In genomic region chr18:74497308-74497640, GRCh38 we compare ENCODE assay signal across 9 cellular contexts. TPM values are rescaled to one million over a fixed set of nuclear protein-coding genes. Genes with fewer than 3 reads are reported as not detected.
A peak's percentile ranks its signal among the peaks of the same experiment; 100 is the strongest.
DNase-seq lines count a peak whose midpoint lies in the region; ATAC-seq and TF ChIP-seq lines count a peak whose summit lies in the region.
"Had no signal": no experiment of that assay in that cellular context is flagged by ENCODE, and none has a peak within 500 bp of the region (broad histone marks: within the 10 kb centered on the region; RNA-seq: fewer than 3 reads in every experiment).

No MANE protein-coding gene starts in this region.

- peaks cover 0 to 11% of the 10 kb centered on the region in 2 donors for H3K36me3 ChIP-seq in thyroid gland

- H3K4me1 Mint-ChIP-seq in activated T-cell treated with anti-CD3 and anti-CD28 coated beads, Interleukin-2, amount 50 U/mL, for 72 hours (ENCODE audit: low read depth), result peaks cover 33% of the 10 kb centered on the region

- H3K9me3 Mint-ChIP-seq in activated T-cell treated with anti-CD3 and anti-CD28 coated beads, Interleukin-2, amount 50 U/mL, for 72 hours, result no peaks in the 10 kb centered on the region
- no peaks in the 10 kb centered on the region for H3K9me3 Mint-ChIP-seq in activated naive CD4-positive, alpha-beta T cell treated with anti-CD3 and anti-CD28 coated beads, Interleukin-2, amount 50 U/mL, for 72 hours

- no peaks in the 10 kb centered on the region for H3K27me3 Mint-ChIP-seq in activated T-cell treated with anti-CD3 and anti-CD28 coated beads, Interleukin-2, amount 50 U/mL, for 72 hours (ENCODE audit: low read depth)

- no peaks in the 10 kb centered on the region for H3K9me3 ChIP-seq in thyroid gland

- H3K27ac Mint-ChIP-seq in activated T-cell treated with anti-CD3 and anti-CD28 coated beads, Interleukin-2, amount 50 U/mL, for 72 hours, result peak overlapping the region; percentile 91
- peak overlapping the region; percentile 86 to 96 for H3K27ac Mint-ChIP-seq in activated naive CD4-positive, alpha-beta T cell treated with anti-CD3 and anti-CD28 coated beads, Interleukin-2, amount 50 U/mL, for 72 hours

- no peaks in the 10 kb centered on the region for H3K27me3 ChIP-seq in layer of hippocampus (ENCODE audit: control insufficient read depth, insufficient read depth, low read length)
- no peaks in the 10 kb centered on the region for H3K27me3 ChIP-seq in thyroid gland

- intact Hi-C loops in thyroid gland (cut with DNase I), result loop anchor here (5.0 to 10.0 kb wide), 3 partner anchors 98 to 342 kb away; partner anchors contain the start of genes CYB5A and ZNF407

- no peak for TF ChIP-seq CTCF in thyroid gland (IDR thresholded peaks at IDR 0.05)

- TF ChIP-seq POLR2A in thyroid gland (IDR thresholded peaks at IDR 0.05), result no peak

- DNase-seq in activated T-cell treated with anti-CD3 and anti-CD28 coated beads, Interleukin-2, amount 50 U/mL, for 72 hours, result no peak
- DNase-seq in activated T-cell treated with anti-CD3 and anti-CD28 coated beads, Interleukin-2, amount 50 U/mL, for 48 hours, result no peak
- DNase-seq in activated naive CD4-positive, alpha-beta T cell treated with anti-CD3 and anti-CD28 coated beads, Interleukin-2, amount 50 U/mL, for 72 hours (ENCODE audit: low spot score in 2 of 2), result no peak
- DNase-seq in thyroid gland (no peak), HT-29 (ENCODE audit: low spot score) (no peak), GM03348 (ENCODE audit: low spot score) (no peak)
- DNase-seq: midbrain had no signal

- ATAC-seq in activated T-cell treated with anti-CD3 and anti-CD28 coated beads, Interleukin-2, amount 50 U/mL, for 72 hours (replicated peaks in 1 of 2), result no peak
- no peak for ATAC-seq in activated naive CD4-positive, alpha-beta T cell treated with anti-CD3 and anti-CD28 coated beads, Interleukin-2, amount 50 U/mL, for 72 hours
- no peak for ATAC-seq in HG03469 (IDR thresholded peaks at IDR 0.05; ENCODE audit: unreplicated experiment)

- 94 to 96% methylated on average over 7 of the region's 7 CpGs for WGBS in thyroid gland, 2 donors

- peaks cover 33 to 50% of the 10 kb centered on the region in 2 donors for H3K4me1 ChIP-seq in thyroid gland

- peaks cover 11 to 16% of the 10 kb centered on the region in 2 donors for H3K36me3 Mint-ChIP-seq in activated T-cell treated with anti-CD3 and anti-CD28 coated beads, Interleukin-2, amount 50 U/mL, for 72 hours (ENCODE audit: insufficient read depth in 2 of 2)
- peaks cover 18 to 29% of the 10 kb centered on the region in 2 donors for H3K36me3 Mint-ChIP-seq in activated naive CD4-positive, alpha-beta T cell treated with anti-CD3 and anti-CD28 coated beads, Interleukin-2, amount 50 U/mL, for 72 hours

- H3K27ac ChIP-seq in layer of hippocampus (ENCODE audit: low read depth, low read length) (peak overlapping the region; percentile 91), thyroid gland (peak overlapping the region; percentile 90 to 97 (median 90))

- H3K4me3 ChIP-seq in thyroid gland (replicated peaks in 1 of 3), result peak overlapping the region in 1 of 3 donors; percentile 91

- peak overlapping the region; percentile 97 to 98 for H3K4me3 Mint-ChIP-seq in activated T-cell treated with anti-CD3 and anti-CD28 coated beads, Interleukin-2, amount 50 U/mL, for 72 hours

RNA-seq across cellular contexts. Expression of gene CNDP2, which starts 1.1 kb away (rescaled TPM):
- 100 to 1,000 TPM; 211 to 212 TPM for total RNA-seq in activated T-cell treated with anti-CD3 and anti-CD28 coated beads, Interleukin-2, amount 50 U/mL, for 72 hours
- 100 to 1,000 TPM; 125 to 133 TPM for total RNA-seq in activated naive CD4-positive, alpha-beta T cell treated with anti-CD3 and anti-CD28 coated beads, Interleukin-2, amount 50 U/mL, for 72 hours
- total RNA-seq in thyroid gland, result 100 to 1,000 TPM; 249 to 437 (median 301) TPM
- total RNA-seq in HT-29 (2014; rRNA removed; shearing (Covaris generic)), result 50.5 and 57.7 TPM in 2 replicates

RNA-seq across cellular contexts. Expression of gene CNDP1, which starts 37.0 kb away (rescaled TPM):
- total RNA-seq in activated T-cell treated with anti-CD3 and anti-CD28 coated beads, Interleukin-2, amount 50 U/mL, for 72 hours, result under 1 TPM in 1 of 2 donors, not detected in 1; 0.16 TPM
- total RNA-seq in activated naive CD4-positive, alpha-beta T cell treated with anti-CD3 and anti-CD28 coated beads, Interleukin-2, amount 50 U/mL, for 72 hours, result under 1 TPM in 1 of 2 donors, not detected in 1; 0.32 TPM
- total RNA-seq in thyroid gland, result 1 to 10 TPM in 1 of 4 donors, under 1 TPM in 1, not detected in 2; 0.25 to 1.0 TPM
- total RNA-seq in HT-29 (2014; rRNA removed; shearing (Covaris generic)), result not detected in 2 replicates

RNA-seq across cellular contexts. Expression of gene DIPK1C, which starts 40.2 kb away (rescaled TPM):
- total RNA-seq in activated T-cell treated with anti-CD3 and anti-CD28 coated beads, Interleukin-2, amount 50 U/mL, for 72 hours, result not detected
- total RNA-seq in activated naive CD4-positive, alpha-beta T cell treated with anti-CD3 and anti-CD28 coated beads, Interleukin-2, amount 50 U/mL, for 72 hours, result not detected
- total RNA-seq in thyroid gland, result not detected
- total RNA-seq in HT-29 (2014; rRNA removed; shearing (Covaris generic)), result 0.05 TPM in 1 of 2 replicates, not detected in the other
